27 cellular contexts compared by ENCODE assay signal in genomic region chr6:107059606-107060005, GRCh38.
"Had no signal": no experiment of that assay in that cellular context is flagged by ENCODE, and none has a peak within 500 bp of the region (broad histone marks: within the 10 kb centered on the region; RNA-seq: fewer than 3 reads in every experiment).

No MANE protein-coding gene starts in this region.

- H3K27ac Mint-ChIP-seq: activated B cell treated with CpG ODN at 0.5 μM for 24 hours; activated CD4-positive, alpha-beta T cell treated with anti-CD3 and anti-CD28 coated beads, Interleukin-2, amount 10 ng/mL, durations not matched to agents 24 days and 14 days; activated naive CD8-positive, alpha-beta T cell treated with anti-CD3 and anti-CD28 coated beads, Interleukin-2, amount 50 U/mL, for 24 hours; T-helper 17 cell had no signal

- H3K36me3 ChIP-seq: cardiac muscle cell had no signal

- H3K9me3 Mint-ChIP-seq: activated B cell treated with CpG ODN at 0.5 μM for 24 hours; activated CD4-positive, alpha-beta T cell treated with anti-CD3 and anti-CD28 coated beads, Interleukin-2, amount 10 ng/mL, durations not matched to agents 24 days and 14 days; activated naive CD4-positive, alpha-beta T cell treated with anti-CD3 and anti-CD28 coated beads, Interleukin-2, amount 50 U/mL, for 72 hours; activated naive CD8-positive, alpha-beta T cell treated with anti-CD3 and anti-CD28 coated beads, Interleukin-2, amount 50 U/mL, for 24 hours; activated T-cell treated with anti-CD3 and anti-CD28 coated beads, Interleukin-2, amount 50 U/mL, for 4 hours; brain had no signal

- H3K27me3 Mint-ChIP-seq: activated B cell treated with CpG ODN at 0.5 μM for 24 hours; activated CD4-positive, alpha-beta T cell treated with anti-CD3 and anti-CD28 coated beads, Interleukin-2, amount 10 ng/mL, durations not matched to agents 24 days and 14 days; brain; T-helper 17 cell had no signal

- H3K27ac ChIP-seq: RWPE1 had no signal

- H3K27me3 ChIP-seq: cardiac muscle cell had no signal

- H3K4me3 ChIP-seq: cardiac muscle cell had no signal

- H3K36me3 Mint-ChIP-seq: brain had no signal

- ATAC-seq: activated naive CD4-positive, alpha-beta T cell treated with anti-CD3 and anti-CD28 coated beads, Interleukin-2, amount 50 U/mL, for 72 hours; activated naive CD8-positive, alpha-beta T cell treated with anti-CD3 and anti-CD28 coated beads, Interleukin-2, amount 50 U/mL, for 24 hours; activated T-cell treated with anti-CD3 and anti-CD28 coated beads, Interleukin-2, amount 50 U/mL, for 4 hours; Panc1; T-helper 17 cell had no signal

- H3K4me3 Mint-ChIP-seq: activated B cell treated with CpG ODN at 0.5 μM for 24 hours; activated CD4-positive, alpha-beta T cell treated with anti-CD3 and anti-CD28 coated beads, Interleukin-2, amount 10 ng/mL, durations not matched to agents 24 days and 14 days; activated naive CD8-positive, alpha-beta T cell treated with anti-CD3 and anti-CD28 coated beads, Interleukin-2, amount 50 U/mL, for 24 hours; activated T-cell treated with anti-CD3 and anti-CD28 coated beads, Interleukin-2, amount 50 U/mL, for 4 hours; brain; T-helper 17 cell had no signal

- DNase-seq: activated B cell treated with CpG ODN at 0.5 μM for 24 hours; activated CD4-positive, alpha-beta T cell treated with anti-CD3 and anti-CD28 coated beads for 1 hour; activated CD4-positive, alpha-beta T cell treated with anti-CD3 and anti-CD28 coated beads, Interleukin-2, amount 10 ng/mL, durations not matched to agents 24 days and 14 days; activated CD4-positive, alpha-beta T cell treated with anti-CD3 and anti-CD28 coated beads, Interleukin-2, amount 50 U/mL, for 48 hours; activated CD8-positive, alpha-beta memory T cell treated with anti-CD3 and anti-CD28 coated beads for 24 hours; activated effector memory CD4-positive, alpha-beta T cell treated with anti-CD3 and anti-CD28 coated beads, Interleukin-2, amount 50 U/mL, for 16 hours; activated naive CD4-positive, alpha-beta T cell treated with Interleukin-2 at 50 U/mL for 16 hours; activated naive CD8-positive, alpha-beta T cell treated with anti-CD3 and anti-CD28 coated beads, Interleukin-2, amount 50 U/mL, for 24 hours; activated T-cell treated with anti-CD3 and anti-CD28 coated beads, Interleukin-2, amount 50 U/mL, for 4 hours; amniotic stem cell; MV-4-11; NCI-H1092 treated with DMSO at 0.1 percent for 48 hours; NCI-H1436; NCI-H1694 treated with DMSO at 0.1 percent for 48 hours; NCI-H2081; NCI-H510A treated with DMSO at 0.1 percent for 48 hours; NCI-H69; NK-92 treated with Interleukin-12 subunit alpha and Interleukin-12 subunit beta, amount 100 ng/mL, for 24 hours; OCI-M1; SHP77 treated with DMSO at 0.1 percent for 48 hours; T-helper 17 cell; T-helper 9 cell had no signal
